In genomic region chr19:4361152-4362037, GRCh38 we compare ENCODE assay signal across 1 cellular context.
TF ChIP-seq lines count a peak whose summit lies in the region.

No MANE protein-coding gene starts in this region.

TF ChIP-seq in HepG2, 621 proteins besides CTCF, POLR2A, EP300 and RAD21:
- TF ChIP-seq ZHX2 (IDR thresholded peaks at IDR 0.05; ENCODE audit: low read depth) (no peak), ZHX2 (CRISPR knock-in tag; IDR thresholded peaks at IDR 0.05; ENCODE audit: borderline replicate concordance) (no peak), ZNF333 (CRISPR knock-in tag; IDR thresholded peaks at IDR 0.05; ENCODE audit: borderline replicate concordance) (no peak), ZNF883 (CRISPR knock-in tag; IDR thresholded peaks at IDR 0.05; ENCODE audit: not compliant biosample characterization) (no peak), NR2F1 (CRISPR knock-in tag; IDR thresholded peaks at IDR 0.05) (no peak), ZNF317 (CRISPR knock-in tag; IDR thresholded peaks at IDR 0.05) (no peak), AGO1 (IDR thresholded peaks at IDR 0.05; ENCODE audit: low read depth, low read length, poor library complexity, severe bottlenecking) (peak; percentile 84), POLR2G (IDR thresholded peaks at IDR 0.05; ENCODE audit: low read depth, low read length) (peak; percentile 16; the same call in 1 of the 2 replicates), NONO (IDR thresholded peaks at IDR 0.05) (no peak), NONO (CRISPR knock-in tag; conservative IDR thresholded peaks at IDR 0.05) (0 out of 2 replicates have a peak, but pooled peaks have one; percentile 23), ZNF225 (CRISPR knock-in tag; IDR thresholded peaks at IDR 0.05) (no peak), KLF13 (CRISPR knock-in tag; IDR thresholded peaks at IDR 0.05) (no peak), ZNF543 (CRISPR knock-in tag; IDR thresholded peaks at IDR 0.05) (no peak), THAP11 (CRISPR knock-in tag; IDR thresholded peaks at IDR 0.05) (no peak), AGO2 (optimal IDR thresholded peaks at IDR 0.05; ENCODE audit: low read depth, low read length) (peak; percentile 46), ZNF101 (CRISPR knock-in tag; IDR thresholded peaks at IDR 0.05; ENCODE audit: borderline replicate concordance, low read depth) (no peak), KDM5B (CRISPR knock-in tag; IDR thresholded peaks at IDR 0.05; ENCODE audit: borderline replicate concordance) (no peak), ARHGAP35 (CRISPR knock-in tag; IDR thresholded peaks at IDR 0.05; ENCODE audit: borderline replicate concordance) (no peak), RCOR2 (CRISPR knock-in tag; IDR thresholded peaks at IDR 0.05) (no peak), RBFOX2 (IDR thresholded peaks at IDR 0.05; ENCODE audit: low read depth, low read length) (peak; percentile 45; the same call in 1 of the 2 replicates)
- TF ChIP-seq, protein P1, sequence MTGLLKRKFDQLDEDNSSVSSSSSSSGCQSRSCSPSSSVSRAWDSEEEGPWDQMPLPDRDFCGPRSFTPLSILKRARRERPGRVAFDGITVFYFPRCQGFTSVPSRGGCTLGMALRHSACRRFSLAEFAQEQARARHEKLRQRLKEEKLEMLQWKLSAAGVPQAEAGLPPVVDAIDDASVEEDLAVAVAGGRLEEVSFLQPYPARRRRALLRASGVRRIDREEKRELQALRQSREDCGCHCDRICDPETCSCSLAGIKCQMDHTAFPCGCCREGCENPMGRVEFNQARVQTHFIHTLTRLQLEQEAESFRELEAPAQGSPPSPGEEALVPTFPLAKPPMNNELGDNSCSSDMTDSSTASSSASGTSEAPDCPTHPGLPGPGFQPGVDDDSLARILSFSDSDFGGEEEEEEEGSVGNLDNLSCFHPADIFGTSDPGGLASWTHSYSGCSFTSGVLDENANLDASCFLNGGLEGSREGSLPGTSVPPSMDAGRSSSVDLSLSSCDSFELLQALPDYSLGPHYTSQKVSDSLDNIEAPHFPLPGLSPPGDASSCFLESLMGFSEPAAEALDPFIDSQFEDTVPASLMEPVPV (CRISPR knock-in tag; IDR thresholded peaks at IDR 0.05): no peak
- TF ChIP-seq, protein P2, sequence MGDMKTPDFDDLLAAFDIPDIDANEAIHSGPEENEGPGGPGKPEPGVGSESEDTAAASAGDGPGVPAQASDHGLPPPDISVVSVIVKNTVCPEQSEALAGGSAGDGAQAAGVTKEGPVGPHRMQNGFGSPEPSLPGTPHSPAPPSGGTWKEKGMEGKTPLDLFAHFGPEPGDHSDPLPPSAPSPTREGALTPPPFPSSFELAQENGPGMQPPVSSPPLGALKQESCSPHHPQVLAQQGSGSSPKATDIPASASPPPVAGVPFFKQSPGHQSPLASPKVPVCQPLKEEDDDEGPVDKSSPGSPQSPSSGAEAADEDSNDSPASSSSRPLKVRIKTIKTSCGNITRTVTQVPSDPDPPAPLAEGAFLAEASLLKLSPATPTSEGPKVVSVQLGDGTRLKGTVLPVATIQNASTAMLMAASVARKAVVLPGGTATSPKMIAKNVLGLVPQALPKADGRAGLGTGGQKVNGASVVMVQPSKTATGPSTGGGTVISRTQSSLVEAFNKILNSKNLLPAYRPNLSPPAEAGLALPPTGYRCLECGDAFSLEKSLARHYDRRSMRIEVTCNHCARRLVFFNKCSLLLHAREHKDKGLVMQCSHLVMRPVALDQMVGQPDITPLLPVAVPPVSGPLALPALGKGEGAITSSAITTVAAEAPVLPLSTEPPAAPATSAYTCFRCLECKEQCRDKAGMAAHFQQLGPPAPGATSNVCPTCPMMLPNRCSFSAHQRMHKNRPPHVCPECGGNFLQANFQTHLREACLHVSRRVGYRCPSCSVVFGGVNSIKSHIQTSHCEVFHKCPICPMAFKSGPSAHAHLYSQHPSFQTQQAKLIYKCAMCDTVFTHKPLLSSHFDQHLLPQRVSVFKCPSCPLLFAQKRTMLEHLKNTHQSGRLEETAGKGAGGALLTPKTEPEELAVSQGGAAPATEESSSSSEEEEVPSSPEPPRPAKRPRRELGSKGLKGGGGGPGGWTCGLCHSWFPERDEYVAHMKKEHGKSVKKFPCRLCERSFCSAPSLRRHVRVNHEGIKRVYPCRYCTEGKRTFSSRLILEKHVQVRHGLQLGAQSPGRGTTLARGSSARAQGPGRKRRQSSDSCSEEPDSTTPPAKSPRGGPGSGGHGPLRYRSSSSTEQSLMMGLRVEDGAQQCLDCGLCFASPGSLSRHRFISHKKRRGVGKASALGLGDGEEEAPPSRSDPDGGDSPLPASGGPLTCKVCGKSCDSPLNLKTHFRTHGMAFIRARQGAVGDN (CRISPR knock-in tag; IDR thresholded peaks at IDR 0.05): 0 out of 2 replicates have a peak, but pooled peaks have one; percentile 7
- TF ChIP-seq, protein P3, sequence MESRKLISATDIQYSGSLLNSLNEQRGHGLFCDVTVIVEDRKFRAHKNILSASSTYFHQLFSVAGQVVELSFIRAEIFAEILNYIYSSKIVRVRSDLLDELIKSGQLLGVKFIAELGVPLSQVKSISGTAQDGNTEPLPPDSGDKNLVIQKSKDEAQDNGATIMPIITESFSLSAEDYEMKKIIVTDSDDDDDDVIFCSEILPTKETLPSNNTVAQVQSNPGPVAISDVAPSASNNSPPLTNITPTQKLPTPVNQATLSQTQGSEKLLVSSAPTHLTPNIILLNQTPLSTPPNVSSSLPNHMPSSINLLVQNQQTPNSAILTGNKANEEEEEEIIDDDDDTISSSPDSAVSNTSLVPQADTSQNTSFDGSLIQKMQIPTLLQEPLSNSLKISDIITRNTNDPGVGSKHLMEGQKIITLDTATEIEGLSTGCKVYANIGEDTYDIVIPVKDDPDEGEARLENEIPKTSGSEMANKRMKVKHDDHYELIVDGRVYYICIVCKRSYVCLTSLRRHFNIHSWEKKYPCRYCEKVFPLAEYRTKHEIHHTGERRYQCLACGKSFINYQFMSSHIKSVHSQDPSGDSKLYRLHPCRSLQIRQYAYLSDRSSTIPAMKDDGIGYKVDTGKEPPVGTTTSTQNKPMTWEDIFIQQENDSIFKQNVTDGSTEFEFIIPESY (CRISPR knock-in tag; IDR thresholded peaks at IDR 0.05): peak; percentile 26; the same call in 1 of the 2 replicates
- TF ChIP-seq, protein P4, sequence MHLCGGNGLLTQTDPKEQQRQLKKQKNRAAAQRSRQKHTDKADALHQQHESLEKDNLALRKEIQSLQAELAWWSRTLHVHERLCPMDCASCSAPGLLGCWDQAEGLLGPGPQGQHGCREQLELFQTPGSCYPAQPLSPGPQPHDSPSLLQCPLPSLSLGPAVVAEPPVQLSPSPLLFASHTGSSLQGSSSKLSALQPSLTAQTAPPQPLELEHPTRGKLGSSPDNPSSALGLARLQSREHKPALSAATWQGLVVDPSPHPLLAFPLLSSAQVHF (CRISPR knock-in tag; IDR thresholded peaks at IDR 0.05): 0 out of 2 replicates have a peak, but pooled peaks have one; percentile 43
